18 cellular contexts compared by ENCODE assay signal in the genomic region with DNA sequence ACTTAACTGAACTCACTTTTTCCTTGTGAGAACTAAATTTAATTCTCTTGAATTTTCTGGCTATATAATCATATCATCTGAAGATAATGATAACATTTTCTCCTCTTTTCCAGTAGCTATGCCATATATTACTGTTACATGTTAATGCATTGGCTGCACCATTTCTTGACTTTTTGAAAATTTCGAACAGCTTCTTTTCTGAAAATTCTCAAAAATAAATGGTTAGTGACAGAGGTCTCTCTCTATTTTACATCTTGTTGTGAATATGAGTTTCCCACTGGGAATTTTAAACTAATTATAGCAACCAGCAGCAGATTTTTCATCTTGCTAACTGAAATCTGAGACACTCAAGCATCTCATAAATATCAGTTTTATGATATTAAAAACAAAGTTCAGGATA. TPM values are rescaled to one million over a fixed set of nuclear protein-coding genes. Genes with fewer than 3 reads are reported as not detected.
DNase-seq lines count a peak whose midpoint lies in the region; ATAC-seq, FAIRE-seq and TF ChIP-seq lines count a peak whose summit lies in the region.
"Had no signal": no experiment of that assay in that cellular context is flagged by ENCODE, and none has a peak within 500 bp of the region (broad histone marks: within the 10 kb centered on the region; RNA-seq: fewer than 3 reads in every experiment).

No MANE protein-coding gene starts in this region.

- no peaks in the 10 kb centered on the region for H3K9me2 ChIP-seq in PC-9 (ENCODE audit: insufficient read depth)

- no TSS peak for BruUV-seq in PC-9 (replicated peaks; lab: Mats Ljungman, UMichigan)

- DNase-seq in H54 (ENCODE audit: insufficient read length, low spot score), result no peak
- no peak for DNase-seq in PC-9
- DNase-seq in dorsolateral prefrontal cortex, result no peak
- DNase-seq in gastrocnemius medialis, result no peak
- no peak for DNase-seq in NCI-H1436 treated with DMSO at 0.1 percent for 48 hours (lab: John Stamatoyannopoulos, UW)
- DNase-seq in DMS153 (lab: John Stamatoyannopoulos, UW), result no peak
- DNase-seq in NCI-H526 (lab: John Stamatoyannopoulos, UW), result no peak
- DNase-seq: CD4-positive, alpha-beta memory T cell; GF-D8; H9; KBM-7; MV-4-11; NCI-H187 treated with DMSO at 0.1 percent for 48 hours; NCI-H526 treated with DMSO at 0.1 percent for 48 hours had no signal

- H3K27me3 ChIP-seq in PC-9 (ENCODE audit: insufficient read depth, low read depth) (no peaks in the 10 kb centered on the region), dorsolateral prefrontal cortex (no peaks in the 10 kb centered on the region), gastrocnemius medialis (no peaks in the 10 kb centered on the region)
- H3K27me3 ChIP-seq: BLaER1 had no signal

- in situ Hi-C loops in gastrocnemius medialis (cut with MboI; ENCODE audit: low sequenced_read_pairs in 4 of 4), result no loop called here

- intact Hi-C loops in PC-9 (cut with micrococcal nuclease; ENCODE audit: unreplicated experiment) (loop anchor here (10.0 kb wide), 1 partner anchor 218 kb away; no protein-coding TSS in a partner anchor), dorsolateral prefrontal cortex (cut with DNase I) (loop anchor here in 1 of 2 donors (10.0 kb wide), 1 partner anchor 52 kb away; no protein-coding TSS in a partner anchor), gastrocnemius medialis (cut with DNase I; ENCODE audit: low total_unique reads) (loop anchor here (10.0 kb wide), 1 partner anchor 182 kb away; the partner anchor contains the start of gene RAP2A)

- peaks cover 92% of the 10 kb centered on the region for H3K79me2 ChIP-seq in PC-9 (ENCODE audit: low read depth)

- H3K4me2 ChIP-seq in PC-9, result peak overlapping the region; percentile 17; the same call in 1 of the 2 replicates
- H3K4me2 ChIP-seq: BLaER1 had no signal

- peak; percentile 83 for FAIRE-seq in H54 (lab: Jason Lieb, UNC)
- FAIRE-seq: HepG2 had no signal

- H3K36me3 ChIP-seq in PC-9 (ENCODE audit: low read depth) (peaks cover 24% of the 10 kb centered on the region), gastrocnemius medialis (no peaks in the 10 kb centered on the region)

- peak overlapping the region; percentile 47 for H3K27ac ChIP-seq in PC-9
- peak overlapping the region in 47 of 59 donors; percentile 0 to 97 (median 53) for H3K27ac ChIP-seq in dorsolateral prefrontal cortex
- H3K27ac ChIP-seq in gastrocnemius medialis, result peak overlapping the region; percentile 33 to 87 (median 40)
- H3K27ac ChIP-seq: BLaER1 had no signal

- TF ChIP-seq POLR2A in H54 (IDR thresholded peaks at IDR 0.05; ENCODE audit: low read depth, low read length) (no peak), gastrocnemius medialis (IDR thresholded peaks at IDR 0.05) (no peak)

- no peak for TF ChIP-seq CTCF in PC-9 (conservative IDR thresholded peaks at IDR 0.05)
- TF ChIP-seq CTCF in dorsolateral prefrontal cortex (IDR thresholded peaks at IDR 0.05 in 54 of 56, conservative IDR thresholded peaks at IDR 0.05 in 2 of 56; ENCODE audit: low read depth in 1 of 56, partially characterized antibody in 56 of 56), result no peak
- no peak for TF ChIP-seq CTCF in gastrocnemius medialis (IDR thresholded peaks at IDR 0.05 in 4 of 5, conservative IDR thresholded peaks at IDR 0.05 in 1 of 5)

- no peak overlapping the region for H2AFZ ChIP-seq in PC-9

- peaks cover 8% of the 10 kb centered on the region; the same call in 1 of the 2 replicates for H4K20me1 ChIP-seq in PC-9 (ENCODE audit: insufficient read depth)

- H3F3A ChIP-seq in PC-9 (ENCODE audit: insufficient read depth, low read depth), result peaks cover 64% of the 10 kb centered on the region

- H3K4me3 ChIP-seq in PC-9 (no peak overlapping the region), dorsolateral prefrontal cortex (no peak overlapping the region), gastrocnemius medialis (no peak overlapping the region)
- H3K4me3 ChIP-seq: BLaER1 had no signal

- POLR2A ChIA-PET in PC-9 (lab: Charles Lee; ENCODE audit: unreplicated experiment), result no interaction called here

- CTCF ChIA-PET in PC-9 (lab: Charles Lee), result no interaction called here

- no peak for ATAC-seq in gastrocnemius medialis
- ATAC-seq in HG02870 (IDR thresholded peaks at IDR 0.05; ENCODE audit: unreplicated experiment), result no peak
- ATAC-seq: HepG2, Right ventricle myocardium inferior had no signal

- H3K4me1 ChIP-seq in PC-9 (replicated peaks; ENCODE audit: insufficient read depth) (peaks cover 70% of the 10 kb centered on the region), gastrocnemius medialis (peaks cover 87 to 94% of the 10 kb centered on the region in 2 donors)

- H3K9me3 ChIP-seq in PC-9 (ENCODE audit: insufficient read depth, low read depth) (no peaks in the 10 kb centered on the region), gastrocnemius medialis (no peaks in the 10 kb centered on the region)

RNA-seq across cellular contexts. Expression of gene MBNL2, which starts 30.6 kb away (rescaled TPM):
- total RNA-seq in PC-9 (2021) (57.7 and 91.3 TPM in 2 replicates), dorsolateral prefrontal cortex (100 to 1,000 TPM in 119 of 120 experiments, 10 to 100 TPM in 1; 96.2 to 275 (median 181) TPM), gastrocnemius medialis (10 to 100 TPM; 47.9 to 92.0 (median 71.3) TPM)
